Comparison of ENCODE assay signal across 20 cellular contexts in genomic region chr12:43226151-43226550, GRCh38.
"Had no signal": no experiment of that assay in that cellular context is flagged by ENCODE, and none has a peak within 500 bp of the region (broad histone marks: within the 10 kb centered on the region; RNA-seq: fewer than 3 reads in every experiment).

No MANE protein-coding gene starts in this region.

- ATAC-seq: activated T-cell treated with anti-CD3 and anti-CD28 coated beads, Interleukin-2, amount 50 U/mL, for 72 hours had no signal

- DNase-seq: activated CD4-positive, alpha-beta memory T cell treated with anti-CD3 and anti-CD28 coated beads, Interleukin-2, amount 10 ng/mL, durations not matched to agents 7 days and 5 days; activated CD4-positive, alpha-beta T cell treated with anti-CD3 and anti-CD28 coated beads, Interleukin-2, amount 10 ng/mL, durations not matched to agents 7 days and 5 days; activated CD4-positive, CD25-positive, alpha-beta regulatory T cell; activated naive CD4-positive, alpha-beta T cell treated with anti-CD3 and anti-CD28 coated beads, Interleukin-2, amount 50 U/mL, for 16 hours; activated naive CD8-positive, alpha-beta T cell treated with anti-CD3 and anti-CD28 coated beads, Interleukin-2, amount 10 ng/mL, durations not matched to agents 7 days and 5 days; activated T-cell treated with anti-CD3 and anti-CD28 coated beads, Interleukin-2, amount 50 U/mL, for 72 hours; adrenal gland; anterior cingulate cortex; cerebellar nuclear complex; MM.1S; NCI-H1092 treated with DMSO at 0.1 percent for 48 hours; NCI-H1436; NCI-H1930; NCI-H2171; NCI-H226; NCI-H526; NK-92 treated with Interleukin-12 subunit alpha and Interleukin-12 subunit beta, amount 100 ng/mL, for 24 hours; PC-9; SHP77 treated with DMSO at 0.1 percent for 48 hours; T1000 had no signal
